ENCODE assay signal across 23 cellular contexts in the genomic region with DNA sequence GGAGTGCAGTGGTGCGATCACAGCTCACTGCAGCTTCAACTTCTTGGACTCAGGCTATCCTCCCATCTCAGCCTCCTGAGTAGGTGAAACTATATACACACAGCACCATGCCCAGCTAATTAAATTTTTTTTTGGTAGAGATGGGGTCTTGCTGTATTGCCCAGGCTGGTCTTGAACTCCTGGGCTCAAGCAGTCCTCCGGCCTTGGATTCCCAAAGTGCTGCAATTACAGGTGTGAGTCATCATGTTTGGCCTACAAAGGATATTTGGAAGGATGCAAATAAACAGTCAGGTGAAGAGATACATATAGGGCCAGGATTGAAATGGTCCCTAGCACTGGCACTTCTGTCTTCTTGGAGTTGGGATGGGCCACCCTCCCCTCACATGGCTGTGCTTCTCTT.
"Had no signal": no experiment of that assay in that cellular context is flagged by ENCODE, and none has a peak within 500 bp of the region (broad histone marks: within the 10 kb centered on the region; RNA-seq: fewer than 3 reads in every experiment).

No MANE protein-coding gene starts in this region.

- H3K36me3 Mint-ChIP-seq: naive B cell had no signal

- H3K4me3 Mint-ChIP-seq: activated T-cell treated with anti-CD3 and anti-CD28 coated beads, Interleukin-2, amount 50 U/mL, for 24 hours; activated T-helper 17 cell treated with anti-CD3 and anti-CD28 coated beads, Interleukin-2, amount 50 U/mL, for 72 hours; brain; central memory CD8-positive, alpha-beta T cell; naive B cell; stimulated activated naive B cell treated with anti-CD40 and anti-IgM and Interleukin-4, amounts not matched to agents 10 μg/mL and 1 μg/mL and 100 μg/mL, for 72 hours; type B pancreatic cell had no signal

- DNase-seq: activated CD4-positive, alpha-beta T cell treated with anti-CD3 and anti-CD28 coated beads for 1 hour; activated T-cell treated with anti-CD3 and anti-CD28 coated beads, Interleukin-2, amount 50 U/mL, for 24 hours; aorta; effector memory CD4-positive, alpha-beta T cell; gastrocnemius medialis; head of caudate nucleus; hypothalamus; naive B cell; retina; stimulated activated CD4-positive, alpha-beta T cell treated with anti-CD3 and anti-CD28 coated beads, Interleukin-2, amount 100 ng/mL, for 48 hours; stimulated activated CD8-positive, alpha-beta memory T cell treated with anti-CD3 and anti-CD28 coated beads, Interleukin-4, amount 100 ng/mL, for 48 hours; stimulated activated naive B cell treated with anti-CD40 and anti-IgM and Interleukin-4, amounts not matched to agents 10 μg/mL and 1 μg/mL and 100 μg/mL, for 72 hours; T-helper 1 cell; testis; WERI-Rb-1 had no signal

- H3K36me3 ChIP-seq: esophagus muscularis mucosa, gastrocnemius medialis, WERI-Rb-1 had no signal

- H3K27ac ChIP-seq: esophagus muscularis mucosa, gastrocnemius medialis, testis, WERI-Rb-1 had no signal

- H3K27me3 ChIP-seq: esophagus muscularis mucosa, gastrocnemius medialis, testis had no signal

- H3K27me3 Mint-ChIP-seq: activated T-cell treated with anti-CD3 and anti-CD28 coated beads, Interleukin-2, amount 50 U/mL, for 24 hours; activated T-helper 17 cell treated with anti-CD3 and anti-CD28 coated beads, Interleukin-2, amount 50 U/mL, for 72 hours; brain; central memory CD8-positive, alpha-beta T cell; naive B cell; stimulated activated naive B cell treated with anti-CD40 and anti-IgM and Interleukin-4, amounts not matched to agents 10 μg/mL and 1 μg/mL and 100 μg/mL, for 72 hours; type B pancreatic cell had no signal

- FAIRE-seq: colon, TTC549 had no signal

- H3K9me3 Mint-ChIP-seq: activated naive CD4-positive, alpha-beta T cell treated with anti-CD3 and anti-CD28 coated beads, Interleukin-2, amount 50 U/mL, for 72 hours; activated T-cell treated with anti-CD3 and anti-CD28 coated beads, Interleukin-2, amount 50 U/mL, for 24 hours; activated T-helper 17 cell treated with anti-CD3 and anti-CD28 coated beads, Interleukin-2, amount 50 U/mL, for 72 hours; central memory CD8-positive, alpha-beta T cell; naive B cell; stimulated activated naive B cell treated with anti-CD40 and anti-IgM and Interleukin-4, amounts not matched to agents 10 μg/mL and 1 μg/mL and 100 μg/mL, for 72 hours; type B pancreatic cell had no signal

- H3K9me3 ChIP-seq: esophagus muscularis mucosa, gastrocnemius medialis, testis had no signal

- H3K27ac Mint-ChIP-seq: activated naive CD4-positive, alpha-beta T cell treated with anti-CD3 and anti-CD28 coated beads, Interleukin-2, amount 50 U/mL, for 72 hours; activated T-cell treated with anti-CD3 and anti-CD28 coated beads, Interleukin-2, amount 50 U/mL, for 24 hours; activated T-helper 17 cell treated with anti-CD3 and anti-CD28 coated beads, Interleukin-2, amount 50 U/mL, for 72 hours; brain; stimulated activated naive B cell treated with anti-CD40 and anti-IgM and Interleukin-4, amounts not matched to agents 10 μg/mL and 1 μg/mL and 100 μg/mL, for 72 hours; type B pancreatic cell had no signal

- H3K4me3 ChIP-seq: esophagus muscularis mucosa, gastrocnemius medialis, testis had no signal

- ATAC-seq: activated naive CD4-positive, alpha-beta T cell treated with anti-CD3 and anti-CD28 coated beads, Interleukin-2, amount 50 U/mL, for 72 hours; activated T-helper 17 cell treated with anti-CD3 and anti-CD28 coated beads, Interleukin-2, amount 50 U/mL, for 72 hours; gastrocnemius medialis; stimulated activated naive B cell treated with anti-CD40 and anti-IgM and Interleukin-4, amounts not matched to agents 10 μg/mL and 1 μg/mL and 100 μg/mL, for 72 hours had no signal
